9 cellular contexts compared by ENCODE assay signal in genomic region chr10:127196227-127196954, GRCh38. TPM values are rescaled to one million over a fixed set of nuclear protein-coding genes. Genes with fewer than 3 reads are reported as not detected.
DNase-seq lines count a peak whose midpoint lies in the region; ATAC-seq, FAIRE-seq and TF ChIP-seq lines count a peak whose summit lies in the region.
"Had no signal": no experiment of that assay in that cellular context is flagged by ENCODE, and none has a peak within 500 bp of the region (broad histone marks: within the 10 kb centered on the region; RNA-seq: fewer than 3 reads in every experiment).

Gene INSYN2A, minus strand, starts transcription at chr10:127196591. Its CDS starts 20,196 bp downstream, at chr10:127176395.

- H3K27ac Mint-ChIP-seq in activated CD4-positive, alpha-beta T cell treated with anti-CD3 and anti-CD28 coated beads, Interleukin-2, amount 10 ng/mL, durations not matched to agents 7 days and 5 days: no peak within 1 kb of the TSS

- H3K4me3 Mint-ChIP-seq in activated CD4-positive, alpha-beta T cell treated with anti-CD3 and anti-CD28 coated beads, Interleukin-2, amount 10 ng/mL, durations not matched to agents 7 days and 5 days: no peak within 1 kb of the TSS

- peaks cover 50% of the 10 kb centered on the region for H3K27me3 Mint-ChIP-seq in activated CD4-positive, alpha-beta T cell treated with anti-CD3 and anti-CD28 coated beads, Interleukin-2, amount 10 ng/mL, durations not matched to agents 7 days and 5 days

- H3K36me3 Mint-ChIP-seq in activated CD4-positive, alpha-beta T cell treated with anti-CD3 and anti-CD28 coated beads, Interleukin-2, amount 10 ng/mL, durations not matched to agents 7 days and 5 days (ENCODE audit: low read depth): no peaks in the 10 kb centered on the region

- peak; percentile 24 for TF ChIP-seq CTCF in WI38 (IDR thresholded peaks at IDR 0.05; ENCODE audit: low read depth, low read length)
- TF ChIP-seq CTCF in sigmoid colon (IDR thresholded peaks at IDR 0.05): no peak

- POLR2A ChIA-PET in activated CD4-positive, alpha-beta T cell treated with anti-CD3 and anti-CD28 coated beads, Interleukin-2, amount 10 ng/mL, durations not matched to agents 7 days and 5 days (lab: Charles Lee): no interaction called here

- H3K36me3 ChIP-seq in sigmoid colon: no peaks in the 10 kb centered on the region

- H3K9me3 Mint-ChIP-seq in activated CD4-positive, alpha-beta T cell treated with anti-CD3 and anti-CD28 coated beads, Interleukin-2, amount 10 ng/mL, durations not matched to agents 7 days and 5 days: no peaks in the 10 kb centered on the region

- WGBS in right cardiac atrium: 1% methylated on average over 87 of the region's 89 CpGs
- 1 to 4% methylated on average over 89 of the region's 89 CpGs for WGBS in sigmoid colon, 2 donors

- H3K9me3 ChIP-seq in right cardiac atrium (ENCODE audit: control insufficient read depth, low read length) (no peaks in the 10 kb centered on the region), sigmoid colon (no peaks in the 10 kb centered on the region)

- CTCF ChIA-PET in activated CD4-positive, alpha-beta T cell treated with anti-CD3 and anti-CD28 coated beads, Interleukin-2, amount 10 ng/mL, durations not matched to agents 7 days and 5 days (lab: Charles Lee): no interaction called here

- no peak within 1 kb of the TSS for H3K27ac ChIP-seq in right cardiac atrium (ENCODE audit: low read length)
- peak within 1 kb of the TSS in 3 of 4 donors; percentile 18 to 45 (median 33) for H3K27ac ChIP-seq in sigmoid colon

- DNase-seq in H54 (ENCODE audit: insufficient read length, low spot score) (peak; percentile 55), right cardiac atrium (peak; percentile 31 to 77 (median 72)), sigmoid colon (no peak), GM12892 (ENCODE audit: insufficient read length) (no peak)
- no peak for DNase-seq in activated CD4-positive, alpha-beta T cell treated with anti-CD3 and anti-CD28 coated beads, Interleukin-2, amount 10 ng/mL, durations not matched to agents 7 days and 5 days

- TF ChIP-seq POLR2A in H54 (IDR thresholded peaks at IDR 0.05; ENCODE audit: low read depth, low read length): no peak
- TF ChIP-seq POLR2A in sigmoid colon (IDR thresholded peaks at IDR 0.05): no peak
- no peak for TF ChIP-seq POLR2A in GM12892 (IDR thresholded peaks at IDR 0.05; ENCODE audit: low read depth, low read length)

- peak within 1 kb of the TSS; percentile 58 for H3K4me3 ChIP-seq in WI38 (ENCODE audit: low read depth, low read length)
- peak within 1 kb of the TSS; percentile 53 for H3K4me3 ChIP-seq in right cardiac atrium (ENCODE audit: low read length)
- H3K4me3 ChIP-seq in sigmoid colon: peak within 1 kb of the TSS; percentile 14 to 51 (median 42)

- intact Hi-C loops in right cardiac atrium (cut with DNase I) (no loop called here), sigmoid colon (cut with DNase I) (no loop called here)

- H3K4me1 ChIP-seq in right cardiac atrium (ENCODE audit: control insufficient read depth, insufficient read depth, low read length): no peaks in the 10 kb centered on the region
- H3K4me1 ChIP-seq in sigmoid colon: peaks cover 0 to 22% (median 16%) of the 10 kb centered on the region in 4 donors

- H3K27me3 ChIP-seq in right cardiac atrium (ENCODE audit: control insufficient read depth, insufficient read depth) (no peaks in the 10 kb centered on the region), sigmoid colon (peaks cover 4 to 38% (median 5%) of the 10 kb centered on the region in 3 donors)

- FAIRE-seq in H54 (lab: Jason Lieb, UNC): no peak
- no peak for FAIRE-seq in GM12892 (lab: Jason Lieb, UNC)

- no peaks in the 10 kb centered on the region for H3K4me1 Mint-ChIP-seq in activated CD4-positive, alpha-beta T cell treated with anti-CD3 and anti-CD28 coated beads, Interleukin-2, amount 10 ng/mL, durations not matched to agents 7 days and 5 days

- no peak for TF ChIP-seq EP300 in sigmoid colon (IDR thresholded peaks at IDR 0.05)

- peak; percentile 57 to 72 for ATAC-seq in right cardiac atrium
- ATAC-seq in GM21423 (IDR thresholded peaks at IDR 0.05; ENCODE audit: unreplicated experiment): no peak
- no peak for ATAC-seq in HG03139 (IDR thresholded peaks at IDR 0.05; ENCODE audit: unreplicated experiment)

RNA-seq across cellular contexts. Expression of gene INSYN2A, which starts in this region (rescaled TPM):
- total RNA-seq in right cardiac atrium (not detected), sigmoid colon (1 to 10 TPM in 2 of 4 donors, under 1 TPM in 2; 0.33 to 2.2 (median 0.94) TPM)
- polyA plus RNA-seq in right cardiac atrium (0.02 TPM), sigmoid colon (under 1 TPM in 2 of 3 donors, not detected in 1; 0.07 to 0.23 TPM)
- not detected for total RNA-seq in activated CD4-positive, alpha-beta T cell treated with anti-CD3 and anti-CD28 coated beads, Interleukin-2, amount 10 ng/mL, durations not matched to agents 7 days and 5 days
- not detected for polyA plus RNA-seq in GM12892 (2012; ENCODE audit: missing spikeins)
- total RNA-seq: mononuclear cell had no signal

Comparison
In these comparisons a context has a peak if more than half of its experiments do, and no peak if none do; other contexts are left out.
1. Peak in DNase-seq, ATAC-seq and H3K4me3 ChIP-seq in right cardiac atrium; RNA of the gene not detected or under 1 TPM.